Comparison of ENCODE assay signal across 14 cellular contexts in genomic region chr10:5575482-5576153, GRCh38. TPM values are rescaled to one million over a fixed set of nuclear protein-coding genes. Genes with fewer than 3 reads are reported as not detected.
DNase-seq lines count a peak whose midpoint lies in the region; ATAC-seq and TF ChIP-seq lines count a peak whose summit lies in the region.
"Had no signal": no experiment of that assay in that cellular context is flagged by ENCODE, and none has a peak within 500 bp of the region (broad histone marks: within the 10 kb centered on the region; RNA-seq: fewer than 3 reads in every experiment).

No MANE protein-coding gene starts in this region.

- no peaks in the 10 kb centered on the region for H3K9me3 Mint-ChIP-seq in activated CD8-positive, alpha-beta memory T cell treated with anti-CD3 and anti-CD28 coated beads, Interleukin-2, amount 10 ng/mL, durations not matched to agents 7 days and 5 days (ENCODE audit: low read depth)
- H3K9me3 Mint-ChIP-seq in CD14-positive monocyte: peaks cover 0 to 5% (median 0%) of the 10 kb centered on the region in 7 donors
- H3K9me3 Mint-ChIP-seq: activated naive CD8-positive, alpha-beta T cell treated with anti-CD3 and anti-CD28 coated beads for 36 hours; CD4-positive, alpha-beta T cell had no signal

- no peak overlapping the region for H3K4me3 ChIP-seq in fibroblast of villous mesenchyme (ENCODE audit: low read depth, low read length)
- H3K4me3 ChIP-seq: HAP-1 had no signal

- H3K4me3 Mint-ChIP-seq in activated CD8-positive, alpha-beta memory T cell treated with anti-CD3 and anti-CD28 coated beads, Interleukin-2, amount 10 ng/mL, durations not matched to agents 7 days and 5 days: no peak overlapping the region
- no peak overlapping the region for H3K4me3 Mint-ChIP-seq in CD14-positive monocyte
- H3K4me3 Mint-ChIP-seq: activated naive CD8-positive, alpha-beta T cell treated with anti-CD3 and anti-CD28 coated beads for 36 hours; CD4-positive, alpha-beta T cell had no signal

- TF ChIP-seq CTCF in fibroblast of villous mesenchyme (IDR thresholded peaks at IDR 0.05; ENCODE audit: insufficient read depth, low read depth, low read length): no peak
- TF ChIP-seq CTCF in CD14-positive monocyte (IDR thresholded peaks at IDR 0.05): no peak

- no peaks in the 10 kb centered on the region for H3K36me3 Mint-ChIP-seq in activated CD8-positive, alpha-beta memory T cell treated with anti-CD3 and anti-CD28 coated beads, Interleukin-2, amount 10 ng/mL, durations not matched to agents 7 days and 5 days
- no peaks in the 10 kb centered on the region for H3K36me3 Mint-ChIP-seq in CD14-positive monocyte
- H3K36me3 Mint-ChIP-seq: activated naive CD8-positive, alpha-beta T cell treated with anti-CD3 and anti-CD28 coated beads for 36 hours had no signal

- no peaks in the 10 kb centered on the region for H3K4me1 Mint-ChIP-seq in activated CD8-positive, alpha-beta memory T cell treated with anti-CD3 and anti-CD28 coated beads, Interleukin-2, amount 10 ng/mL, durations not matched to agents 7 days and 5 days
- no peaks in the 10 kb centered on the region for H3K4me1 Mint-ChIP-seq in CD14-positive monocyte
- H3K4me1 Mint-ChIP-seq: activated naive CD8-positive, alpha-beta T cell treated with anti-CD3 and anti-CD28 coated beads for 36 hours had no signal

- peak; percentile 23 for ATAC-seq in activated CD8-positive, alpha-beta memory T cell treated with anti-CD3 and anti-CD28 coated beads, Interleukin-2, amount 10 ng/mL, durations not matched to agents 7 days and 5 days
- ATAC-seq in HG03457 (IDR thresholded peaks at IDR 0.05; ENCODE audit: unreplicated experiment): no peak
- ATAC-seq in HG02870 (IDR thresholded peaks at IDR 0.05; ENCODE audit: unreplicated experiment): no peak

- H3K27me3 Mint-ChIP-seq in activated CD8-positive, alpha-beta memory T cell treated with anti-CD3 and anti-CD28 coated beads, Interleukin-2, amount 10 ng/mL, durations not matched to agents 7 days and 5 days: peaks cover 6% of the 10 kb centered on the region
- H3K27me3 Mint-ChIP-seq in CD14-positive monocyte (ENCODE audit: low read depth in 3 of 3): peaks cover 1 to 7% (median 2%) of the 10 kb centered on the region in 3 donors
- H3K27me3 Mint-ChIP-seq: activated naive CD8-positive, alpha-beta T cell treated with anti-CD3 and anti-CD28 coated beads for 36 hours; CD4-positive, alpha-beta T cell had no signal

- no peak overlapping the region for H3K27ac Mint-ChIP-seq in activated CD8-positive, alpha-beta memory T cell treated with anti-CD3 and anti-CD28 coated beads, Interleukin-2, amount 10 ng/mL, durations not matched to agents 7 days and 5 days
- no peak overlapping the region for H3K27ac Mint-ChIP-seq in CD14-positive monocyte
- H3K27ac Mint-ChIP-seq: activated naive CD8-positive, alpha-beta T cell treated with anti-CD3 and anti-CD28 coated beads for 36 hours; CD4-positive, alpha-beta T cell had no signal

- DNase-seq in activated CD8-positive, alpha-beta memory T cell treated with anti-CD3 and anti-CD28 coated beads, Interleukin-2, amount 10 ng/mL, durations not matched to agents 7 days and 5 days: no peak
- no peak for DNase-seq in activated CD8-positive, alpha-beta memory T cell treated with anti-CD3 and anti-CD28 coated beads, Interleukin-2, amount 50 U/mL, for 4 hours
- DNase-seq in RPMI7951 (ENCODE audit: low read depth) (peak; percentile 88), fibroblast of villous mesenchyme (ENCODE audit: low read depth) (peak; percentile 86), stromal cell of bone marrow (ENCODE audit: low read depth) (peak; percentile 53), CD14-positive monocyte (ENCODE audit: low spot score) (no peak)
- DNase-seq: activated naive CD8-positive, alpha-beta T cell treated with anti-CD3 and anti-CD28 coated beads for 36 hours; CD4-positive, alpha-beta T cell; erythroblast; stimulated activated naive CD4-positive, alpha-beta T cell had no signal

- CTCF ChIA-PET in activated CD8-positive, alpha-beta memory T cell treated with anti-CD3 and anti-CD28 coated beads, Interleukin-2, amount 10 ng/mL, durations not matched to agents 7 days and 5 days (lab: Charles Lee): no interaction called here

- intact Hi-C loops in CD14-positive monocyte (cut with micrococcal nuclease): no loop called here

RNA-seq across cellular contexts. Expression of gene CALML3, which starts 50.9 kb away (rescaled TPM):
- not detected for total RNA-seq in activated CD8-positive, alpha-beta memory T cell treated with anti-CD3 and anti-CD28 coated beads, Interleukin-2, amount 10 ng/mL, durations not matched to agents 7 days and 5 days
- total RNA-seq in RPMI7951 (2014; rRNA removed; shearing (Covaris generic)): not detected in 2 replicates
- not detected in 2 replicates for total RNA-seq in fibroblast of villous mesenchyme
- polyA plus RNA-seq in CD14-positive monocyte: not detected
- total RNA-seq: activated naive CD8-positive, alpha-beta T cell treated with anti-CD3 and anti-CD28 coated beads for 36 hours; CD4-positive, alpha-beta T cell; lung microvascular endothelial cell had no signal

Comparison
In these comparisons a context has a peak if more than half of its experiments do, and no peak if none do; other contexts are left out.
1. DNase-seq: peak in RPMI7951 (single experiment), fibroblast of villous mesenchyme (single experiment) and stromal cell of bone marrow (single experiment); none in activated CD8-positive, alpha-beta memory T cell treated with anti-CD3 and anti-CD28 coated beads, Interleukin-2, amount 10 ng/mL, durations not matched to agents 7 days and 5 days (single experiment), activated CD8-positive, alpha-beta memory T cell treated with anti-CD3 and anti-CD28 coated beads, Interleukin-2, amount 50 U/mL, for 4 hours (single experiment) and CD14-positive monocyte (single experiment).